Comparison of ENCODE assay signal across 6 cellular contexts in genomic region chr17:75110307-75110937, GRCh38. TPM values are rescaled to one million over a fixed set of nuclear protein-coding genes. Genes with fewer than 3 reads are reported as not detected.
A peak's percentile ranks its signal among the peaks of the same experiment; 100 is the strongest.
DNase-seq lines count a peak whose midpoint lies in the region; ATAC-seq and TF ChIP-seq lines count a peak whose summit lies in the region.

No MANE protein-coding gene starts in this region.

- peak overlapping the region; percentile 77 to 91 (median 84) for H3K27ac ChIP-seq in spleen

- TF ChIP-seq POLR2A in erythroblast (IDR thresholded peaks at IDR 0.05; ENCODE audit: low read length) (no peak), spleen (IDR thresholded peaks at IDR 0.05) (no peak)

- H3K4me3 ChIP-seq in spleen: peak overlapping the region; percentile 55 to 90 (median 77)

- intact Hi-C loops in Right ventricle myocardium superior (cut with DNase I) (loop anchor here (5.0 to 10.0 kb wide), 2 partner anchors 62 to 94 kb away; partner anchors contain the start of gene NUP85), Right ventricle myocardium inferior (cut with DNase I) (no loop called here), spleen (cut with DNase I; ENCODE audit: low total_unique reads) (loop anchor here (10.0 kb wide), 1 partner anchor 64 kb away; no protein-coding TSS in a partner anchor)

- no peak for TF ChIP-seq CTCF in spleen (IDR thresholded peaks at IDR 0.05 in 8 of 11, conservative IDR thresholded peaks at IDR 0.05 in 3 of 11)

- H3K27me3 ChIP-seq in spleen (replicated peaks in 1 of 7): no peaks in the 10 kb centered on the region

- 22 to 27% (median 26%) methylated on average over 28 to 34 of the region's 34 CpGs for WGBS in spleen, 5 donors

- ATAC-seq in Right ventricle myocardium superior (ENCODE audit: poor library complexity) (peak; percentile 24), Right ventricle myocardium inferior (no peak), HG02759 (IDR thresholded peaks at IDR 0.05; ENCODE audit: unreplicated experiment) (no peak)

- H3K4me1 ChIP-seq in spleen: peaks cover 33 to 76% (median 49%) of the 10 kb centered on the region in 6 donors

- peaks cover 0 to 8% (median 0%) of the 10 kb centered on the region in 6 donors for H3K36me3 ChIP-seq in spleen

- H3K9me3 ChIP-seq in spleen: no peaks in the 10 kb centered on the region

- DNase-seq in Right ventricle myocardium superior: no peak
- DNase-seq in Right ventricle myocardium inferior (ENCODE audit: missing footprints): no peak
- peak; percentile 49 to 51 for DNase-seq in erythroblast (lab: John Stamatoyannopoulos, UW)
- peak; percentile 83 for DNase-seq in spleen
- DNase-seq in NCI-H1436 (lab: John Stamatoyannopoulos, UW): no peak

RNA-seq across cellular contexts. Expression of gene ARMC7, which starts 0.7 kb away (rescaled TPM):
- 5.3 TPM for total RNA-seq in Right ventricle myocardium superior
- total RNA-seq in Right ventricle myocardium inferior: 6.4 TPM
- total RNA-seq in spleen: 10 to 100 TPM; 10.5 to 19.2 (median 14.7) TPM
- 10 to 100 TPM in 2 of 3 donors, 1 to 10 TPM in 1; 7.8 to 12.4 (median 10.0) TPM for polyA plus RNA-seq in spleen

RNA-seq across cellular contexts. Expression of gene NT5C, which starts 21.1 kb away (rescaled TPM):
- 24.6 TPM for total RNA-seq in Right ventricle myocardium superior
- 24.6 TPM for total RNA-seq in Right ventricle myocardium inferior
- 10 to 100 TPM; 48.2 to 77.9 (median 54.6) TPM for total RNA-seq in spleen
- polyA plus RNA-seq in spleen: 100 to 1,000 TPM; 105 to 145 (median 139) TPM

RNA-seq across cellular contexts. Expression of gene SLC16A5, which starts 22.7 kb away (rescaled TPM):
- total RNA-seq in Right ventricle myocardium superior (6.5 TPM), Right ventricle myocardium inferior (7.1 TPM), spleen (10 to 100 TPM in 6 of 7 donors, 1 to 10 TPM in 1; 9.3 to 31.0 (median 14.9) TPM)
- 1 to 10 TPM; 3.1 to 6.4 (median 4.7) TPM for polyA plus RNA-seq in spleen

RNA-seq across cellular contexts. Expression of gene JPT1, which starts 43.9 kb away (rescaled TPM):
- 15.0 TPM for total RNA-seq in Right ventricle myocardium superior
- 17.1 TPM for total RNA-seq in Right ventricle myocardium inferior
- 100 to 1,000 TPM in 2 of 7 donors, 10 to 100 TPM in 5; 47.1 to 116 (median 92.1) TPM for total RNA-seq in spleen
- polyA plus RNA-seq in spleen: 100 to 1,000 TPM; 106 to 192 (median 164) TPM

Comparison
In these comparisons a context has a peak if more than half of its experiments do, and no peak if none do; other contexts are left out.
1. DNase-seq: peak in erythroblast (2 of 2) and spleen (single experiment); none in Right ventricle myocardium superior (single experiment), Right ventricle myocardium inferior (single experiment) and NCI-H1436 (single experiment).